Comparison of ENCODE assay signal across 2 cellular contexts in the genomic region with DNA sequence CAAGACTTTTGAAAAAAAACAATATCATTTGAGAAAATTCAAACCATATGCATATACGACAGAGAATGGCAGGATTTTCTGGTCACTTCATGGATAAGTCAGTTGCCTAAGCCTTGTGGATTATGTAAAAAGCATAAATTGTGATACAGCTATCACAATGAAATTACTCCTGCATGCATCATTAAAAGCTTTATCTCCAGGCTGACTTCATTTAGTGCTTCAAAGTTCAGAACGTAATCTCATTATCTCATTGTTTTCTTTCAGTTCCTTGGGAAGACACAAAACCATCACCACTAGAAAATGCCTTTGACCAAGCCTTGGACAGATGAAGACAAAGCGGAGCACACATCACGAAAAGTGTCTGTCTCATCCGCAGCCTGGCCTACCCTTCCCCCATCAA.
TF ChIP-seq lines count a peak whose summit lies in the region.

No MANE protein-coding gene starts in this region.

TF ChIP-seq in HEK293, 187 proteins besides CTCF, POLR2A, EP300 and RAD21 (continues in another document):
- TF ChIP-seq ZNF266 (tag by site-specific recombination; IDR thresholded peaks at IDR 0.05; ENCODE audit: low read depth) = no peak
- 0 out of 2 replicates have a peak, but pooled peaks have one; percentile 15 for TF ChIP-seq HIC1 (tag by site-specific recombination; IDR thresholded peaks at IDR 0.05)
- no peak for TF ChIP-seq ZNF600 (tag by site-specific recombination; IDR thresholded peaks at IDR 0.05)
- no peak for TF ChIP-seq EGR2 (tag by site-specific recombination; IDR thresholded peaks at IDR 0.05; ENCODE audit: low read depth)
- TF ChIP-seq ZEB2 (tag by site-specific recombination; IDR thresholded peaks at IDR 0.05) = 0 out of 2 replicates have a peak, but pooled peaks have one; percentile 41
- TF ChIP-seq ZNF416 (tag by site-specific recombination; IDR thresholded peaks at IDR 0.05) = no peak
- TF ChIP-seq ZNF223 (tag by site-specific recombination; IDR thresholded peaks at IDR 0.05) = no peak
- no peak for TF ChIP-seq ZNF138 (tag by site-specific recombination; IDR thresholded peaks at IDR 0.05; ENCODE audit: borderline replicate concordance)
- TF ChIP-seq ZSCAN5A (tag by site-specific recombination; IDR thresholded peaks at IDR 0.05) = no peak
- TF ChIP-seq ZNF555 (tag by site-specific recombination; conservative IDR thresholded peaks at IDR 0.05) = no peak
- TF ChIP-seq PRDM2 (tag by site-specific recombination; IDR thresholded peaks at IDR 0.05; ENCODE audit: borderline replicate concordance) = no peak
- no peak for TF ChIP-seq ZNF645 (tag by site-specific recombination; IDR thresholded peaks at IDR 0.05)

TF ChIP-seq in H1, 55 proteins besides CTCF, POLR2A, EP300 and RAD21:
- TF ChIP-seq BACH1 (IDR thresholded peaks at IDR 0.05; ENCODE audit: low read length) (no peak), EGR1 (IDR thresholded peaks at IDR 0.05; ENCODE audit: borderline replicate concordance, low read depth, low read length) (no peak), HDAC2 (IDR thresholded peaks at IDR 0.05; ENCODE audit: borderline replicate concordance in 1 of 2, low read depth in 2 of 2, low read length in 2 of 2) (no peak), CBX5 (IDR thresholded peaks at IDR 0.05; ENCODE audit: low read depth, low read length) (no peak), ASH2L (IDR thresholded peaks at IDR 0.05; ENCODE audit: low read length) (no peak), RNF2 (IDR thresholded peaks at IDR 0.05; ENCODE audit: borderline replicate concordance, low read depth, low read length, missing control alignments, poor library complexity, severe bottlenecking) (no peak), JUN (IDR thresholded peaks at IDR 0.05; ENCODE audit: low read depth, low read length) (no peak), JUND (IDR thresholded peaks at IDR 0.05; ENCODE audit: low read length) (no peak), SAP30 (IDR thresholded peaks at IDR 0.05; ENCODE audit: insufficient read depth, insufficient replicate concordance, low read length) (no peak)
